Comparison of ENCODE assay signal across 11 cellular contexts in the genomic region with DNA sequence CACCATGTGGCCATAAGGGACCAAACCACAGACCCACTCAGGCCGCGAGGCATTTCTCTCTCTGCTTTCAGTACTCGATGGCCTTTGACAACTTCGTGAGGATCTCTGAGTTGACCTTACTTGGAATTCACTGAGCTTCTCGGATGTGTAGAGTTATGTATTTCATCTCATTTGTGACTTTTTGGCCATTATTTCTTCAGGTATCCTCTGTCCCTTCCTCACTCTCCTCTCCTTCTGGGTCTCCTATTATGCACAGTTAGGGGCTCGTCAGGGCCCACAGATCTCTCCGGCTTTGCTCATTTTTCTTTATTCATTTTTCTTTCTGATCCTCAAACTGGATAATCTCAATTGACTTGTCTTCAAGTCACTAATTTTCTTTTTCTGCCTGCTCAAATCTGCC. TPM values are rescaled to one million over a fixed set of nuclear protein-coding genes. Genes with fewer than 3 reads are reported as not detected.
"Had no signal": no experiment of that assay in that cellular context is flagged by ENCODE, and none has a peak within 500 bp of the region (broad histone marks: within the 10 kb centered on the region; RNA-seq: fewer than 3 reads in every experiment).

No MANE protein-coding gene starts in this region.

- H3K27ac ChIP-seq: HL-60 had no signal

- H3K9me3 ChIP-seq: HAP-1 had no signal

- DNase-seq: HFFc6, IMR-90, KG1 had no signal

- H3K4me3 ChIP-seq: GM23338, HAP-1, K562 had no signal

- H3K4me1 ChIP-seq: HAP-1 had no signal

- H2AFZ ChIP-seq: GM23338 had no signal

- H3K36me3 ChIP-seq: HAP-1 had no signal

- ATAC-seq: GM23338, HCT116, K562 had no signal

- FAIRE-seq: H1, H54, K562 had no signal

- H3K4me2 ChIP-seq: GM23338 had no signal

RNA-seq across cellular contexts. Expression of gene FOXL3, which starts 16.6 kb away (rescaled TPM):
- total RNA-seq: GM23338, H1, HFFc6, HT1080, IMR-90, K562 had no signal
- polyA plus RNA-seq: GM23338, H1, IMR-90, K562 had no signal
